ENCODE assay signal across 19 cellular contexts in genomic region chr18:67135981-67136380, GRCh38.
"Had no signal": no experiment of that assay in that cellular context is flagged by ENCODE, and none has a peak within 500 bp of the region (broad histone marks: within the 10 kb centered on the region; RNA-seq: fewer than 3 reads in every experiment).

No MANE protein-coding gene starts in this region.

- H3K27me3 ChIP-seq: breast epithelium, hepatocyte, right lobe of liver, transverse colon, vagina had no signal

- H3K9me3 Mint-ChIP-seq: activated CD4-positive, alpha-beta T cell treated with anti-CD3 and anti-CD28 coated beads, Interleukin-2, amount 10 ng/mL, durations not matched to agents 7 days and 5 days; T-helper 2 cell treated with Interferon-gamma antibody and Interleukin-4, amounts not matched to agents 5 μg/mL and 100 μg/mL, for 36 hours had no signal

- H3K4me3 Mint-ChIP-seq: activated CD4-positive, alpha-beta T cell treated with anti-CD3 and anti-CD28 coated beads, Interleukin-2, amount 10 ng/mL, durations not matched to agents 7 days and 5 days; effector memory CD8-positive, alpha-beta T cell; natural killer cell treated with Interleukin-12 subunit alpha and Interleukin-12 subunit beta and Interleukin-15 and Interleukin-18, amount 100 ng/mL, for 72 hours; T-helper 2 cell treated with Interferon-gamma antibody and Interleukin-4, amounts not matched to agents 5 μg/mL and 100 μg/mL, for 36 hours had no signal

- H3K4me1 Mint-ChIP-seq: activated CD4-positive, alpha-beta T cell treated with anti-CD3 and anti-CD28 coated beads, Interleukin-2, amount 10 ng/mL, durations not matched to agents 7 days and 5 days had no signal

- H3K4me1 ChIP-seq: breast epithelium, psoas muscle, transverse colon, vagina had no signal

- H3K79me2 ChIP-seq: hepatocyte had no signal

- ATAC-seq: effector memory CD8-positive, alpha-beta T cell; left ventricle myocardium superior; natural killer cell treated with Interleukin-12 subunit alpha and Interleukin-12 subunit beta and Interleukin-15 and Interleukin-18, amount 100 ng/mL, for 72 hours; psoas muscle; right lobe of liver; stimulated activated naive CD8-positive, alpha-beta T cell treated with anti-CD3 and anti-CD28 coated beads, Interleukin-15, Interleukin-2, amounts not matched to agents 100 U/mL and 50 U/mL, for 24 hours had no signal

- H3K36me3 Mint-ChIP-seq: natural killer cell treated with Interleukin-12 subunit alpha and Interleukin-12 subunit beta and Interleukin-15 and Interleukin-18, amount 100 ng/mL, for 72 hours had no signal

- H3K27me3 Mint-ChIP-seq: activated CD4-positive, alpha-beta T cell treated with anti-CD3 and anti-CD28 coated beads, Interleukin-2, amount 10 ng/mL, durations not matched to agents 7 days and 5 days; effector memory CD8-positive, alpha-beta T cell; natural killer cell treated with Interleukin-12 subunit alpha and Interleukin-12 subunit beta and Interleukin-15 and Interleukin-18, amount 100 ng/mL, for 72 hours had no signal

- H3K27ac Mint-ChIP-seq: activated CD4-positive, alpha-beta T cell treated with anti-CD3 and anti-CD28 coated beads, Interleukin-2, amount 10 ng/mL, durations not matched to agents 7 days and 5 days; effector memory CD8-positive, alpha-beta T cell; natural killer cell treated with Interleukin-12 subunit alpha and Interleukin-12 subunit beta and Interleukin-15 and Interleukin-18, amount 100 ng/mL, for 72 hours; T-helper 2 cell treated with Interferon-gamma antibody and Interleukin-4, amounts not matched to agents 5 μg/mL and 100 μg/mL, for 36 hours had no signal

- H2AFZ ChIP-seq: hepatocyte had no signal

- H3K9me3 ChIP-seq: breast epithelium, psoas muscle, right lobe of liver, transverse colon, vagina had no signal

- H3K27ac ChIP-seq: breast epithelium, hepatocyte, psoas muscle, right lobe of liver, transverse colon, vagina had no signal

- H3K4me3 ChIP-seq: breast epithelium, hepatocyte, psoas muscle, right lobe of liver, smooth muscle cell, transverse colon, vagina had no signal

- H3K36me3 ChIP-seq: breast epithelium, right lobe of liver, transverse colon, vagina had no signal

- H3K4me2 ChIP-seq: hepatocyte, smooth muscle cell had no signal

- DNase-seq: activated CD4-positive, alpha-beta T cell treated with anti-CD3 and anti-CD28 coated beads, Interleukin-2, amount 10 ng/mL, durations not matched to agents 7 days and 5 days; activated CD4-positive, CD25-positive, alpha-beta regulatory T cell; activated CD8-positive, alpha-beta memory T cell treated with anti-CD3 and anti-CD28 coated beads, Interleukin-2, amount 50 U/mL, for 48 hours; activated naive CD4-positive, alpha-beta T cell; aorta; dermis blood vessel endothelial cell; effector memory CD8-positive, alpha-beta T cell; left ventricle myocardium superior; mesendoderm; psoas muscle; right lobe of liver; stimulated activated naive CD8-positive, alpha-beta T cell treated with anti-CD3 and anti-CD28 coated beads, Interleukin-15, Interleukin-2, amounts not matched to agents 100 U/mL and 50 U/mL, for 24 hours; transverse colon had no signal
